ENCODE assay signal across 1 cellular context in the genomic region with DNA sequence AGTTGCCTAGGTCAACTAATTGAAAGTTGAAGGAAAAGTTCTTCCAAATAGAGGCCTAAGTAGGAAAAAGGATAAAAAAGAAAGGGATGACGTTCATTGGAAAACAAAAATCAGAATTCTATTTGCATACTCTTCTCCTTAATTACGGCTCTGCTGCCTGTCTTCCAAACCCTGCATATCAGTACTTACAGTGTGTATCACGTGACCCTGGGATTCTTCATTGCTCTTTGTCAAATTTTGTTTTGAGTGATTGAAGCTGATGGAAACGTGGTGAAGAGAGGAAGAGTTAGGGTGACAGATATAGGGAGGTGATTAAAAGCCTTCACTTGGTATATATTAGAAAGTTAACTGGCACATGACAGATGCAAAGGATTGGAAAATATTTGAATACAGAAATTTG.
TF ChIP-seq lines count a peak whose summit lies in the region.

No MANE protein-coding gene starts in this region.

TF ChIP-seq in K562, 482 proteins besides CTCF, POLR2A, EP300 and RAD21 (continued from another document):
- TF ChIP-seq HMG20A (CRISPR knock-in tag; conservative IDR thresholded peaks at IDR 0.05) (no peak), ARID1B (IDR thresholded peaks at IDR 0.05) (no peak), NEUROD1 (IDR thresholded peaks at IDR 0.05; ENCODE audit: borderline replicate concordance, low read depth, low read length, partially characterized antibody) (no peak), GATAD2A (IDR thresholded peaks at IDR 0.05) (no peak), RAD51 (IDR thresholded peaks at IDR 0.05; ENCODE audit: borderline replicate concordance, low read depth) (peak; percentile 76), NCOA6 (IDR thresholded peaks at IDR 0.05) (no peak), ATF1 (CRISPR knock-in tag; IDR thresholded peaks at IDR 0.05) (no peak), ATF1 (tag; IDR thresholded peaks at IDR 0.05) (no peak), SPI1 (IDR thresholded peaks at IDR 0.05; ENCODE audit: borderline replicate concordance, low read depth, low read length) (no peak), CBX5 (IDR thresholded peaks at IDR 0.05; ENCODE audit: borderline replicate concordance, low read depth) (no peak), NR1H2 (CRISPR knock-in tag; IDR thresholded peaks at IDR 0.05) (no peak), JUNB (CRISPR knock-in tag; conservative IDR thresholded peaks at IDR 0.05) (no peak), DDX20 (tag; IDR thresholded peaks at IDR 0.05; ENCODE audit: low read depth) (no peak), ERF (CRISPR knock-in tag; IDR thresholded peaks at IDR 0.05) (no peak), TOE1 (IDR thresholded peaks at IDR 0.05; ENCODE audit: borderline replicate concordance) (peak; percentile 65), TOE1 (CRISPR knock-in tag; IDR thresholded peaks at IDR 0.05; ENCODE audit: borderline replicate concordance, low read depth) (no peak), CBFA2T2 (conservative IDR thresholded peaks at IDR 0.05) (peak; percentile 36; the same call in 1 of the 2 replicates), SP2 (IDR thresholded peaks at IDR 0.05; ENCODE audit: extremely low read depth, low read depth, low read length, poor library complexity, severe bottlenecking) (no peak), STAT5B (CRISPR knock-in tag; IDR thresholded peaks at IDR 0.05) (no peak), ELF1 (tag; IDR thresholded peaks at IDR 0.05) (no peak), BRD4 (IDR thresholded peaks at IDR 0.05) (no peak)
- TF ChIP-seq, protein P1, sequence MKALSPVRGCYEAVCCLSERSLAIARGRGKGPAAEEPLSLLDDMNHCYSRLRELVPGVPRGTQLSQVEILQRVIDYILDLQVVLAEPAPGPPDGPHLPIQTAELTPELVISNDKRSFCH (CRISPR knock-in tag; IDR thresholded peaks at IDR 0.05): no peak
- TF ChIP-seq, protein P1 (tag; IDR thresholded peaks at IDR 0.05): no peak
- TF ChIP-seq, protein P2, sequence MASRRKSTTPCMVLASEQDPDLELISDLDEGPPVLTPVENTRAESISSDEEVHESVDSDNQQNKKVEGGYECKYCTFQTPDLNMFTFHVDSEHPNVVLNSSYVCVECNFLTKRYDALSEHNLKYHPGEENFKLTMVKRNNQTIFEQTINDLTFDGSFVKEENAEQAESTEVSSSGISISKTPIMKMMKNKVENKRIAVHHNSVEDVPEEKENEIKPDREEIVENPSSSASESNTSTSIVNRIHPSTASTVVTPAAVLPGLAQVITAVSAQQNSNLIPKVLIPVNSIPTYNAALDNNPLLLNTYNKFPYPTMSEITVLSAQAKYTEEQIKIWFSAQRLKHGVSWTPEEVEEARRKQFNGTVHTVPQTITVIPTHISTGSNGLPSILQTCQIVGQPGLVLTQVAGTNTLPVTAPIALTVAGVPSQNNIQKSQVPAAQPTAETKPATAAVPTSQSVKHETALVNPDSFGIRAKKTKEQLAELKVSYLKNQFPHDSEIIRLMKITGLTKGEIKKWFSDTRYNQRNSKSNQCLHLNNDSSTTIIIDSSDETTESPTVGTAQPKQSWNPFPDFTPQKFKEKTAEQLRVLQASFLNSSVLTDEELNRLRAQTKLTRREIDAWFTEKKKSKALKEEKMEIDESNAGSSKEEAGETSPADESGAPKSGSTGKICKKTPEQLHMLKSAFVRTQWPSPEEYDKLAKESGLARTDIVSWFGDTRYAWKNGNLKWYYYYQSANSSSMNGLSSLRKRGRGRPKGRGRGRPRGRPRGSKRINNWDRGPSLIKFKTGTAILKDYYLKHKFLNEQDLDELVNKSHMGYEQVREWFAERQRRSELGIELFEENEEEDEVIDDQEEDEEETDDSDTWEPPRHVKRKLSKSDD (conservative IDR thresholded peaks at IDR 0.05; ENCODE audit: low read length): no peak
- TF ChIP-seq, protein P3, sequence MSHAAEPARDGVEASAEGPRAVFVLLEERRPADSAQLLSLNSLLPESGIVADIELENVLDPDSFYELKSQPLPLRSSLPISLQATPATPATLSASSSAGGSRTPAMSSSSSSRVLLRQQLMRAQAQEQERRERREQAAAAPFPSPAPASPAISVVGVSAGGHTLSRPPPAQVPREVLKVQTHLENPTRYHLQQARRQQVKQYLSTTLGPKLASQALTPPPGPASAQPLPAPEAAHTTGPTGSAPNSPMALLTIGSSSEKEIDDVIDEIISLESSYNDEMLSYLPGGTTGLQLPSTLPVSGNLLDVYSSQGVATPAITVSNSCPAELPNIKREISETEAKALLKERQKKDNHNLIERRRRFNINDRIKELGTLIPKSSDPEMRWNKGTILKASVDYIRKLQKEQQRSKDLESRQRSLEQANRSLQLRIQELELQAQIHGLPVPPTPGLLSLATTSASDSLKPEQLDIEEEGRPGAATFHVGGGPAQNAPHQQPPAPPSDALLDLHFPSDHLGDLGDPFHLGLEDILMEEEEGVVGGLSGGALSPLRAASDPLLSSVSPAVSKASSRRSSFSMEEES (CRISPR knock-in tag; IDR thresholded peaks at IDR 0.05): peak; percentile 89
- TF ChIP-seq, protein P4, sequence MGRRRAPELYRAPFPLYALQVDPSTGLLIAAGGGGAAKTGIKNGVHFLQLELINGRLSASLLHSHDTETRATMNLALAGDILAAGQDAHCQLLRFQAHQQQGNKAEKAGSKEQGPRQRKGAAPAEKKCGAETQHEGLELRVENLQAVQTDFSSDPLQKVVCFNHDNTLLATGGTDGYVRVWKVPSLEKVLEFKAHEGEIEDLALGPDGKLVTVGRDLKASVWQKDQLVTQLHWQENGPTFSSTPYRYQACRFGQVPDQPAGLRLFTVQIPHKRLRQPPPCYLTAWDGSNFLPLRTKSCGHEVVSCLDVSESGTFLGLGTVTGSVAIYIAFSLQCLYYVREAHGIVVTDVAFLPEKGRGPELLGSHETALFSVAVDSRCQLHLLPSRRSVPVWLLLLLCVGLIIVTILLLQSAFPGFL (CRISPR knock-in tag; IDR thresholded peaks at IDR 0.05): no peak
- TF ChIP-seq, protein P5, sequence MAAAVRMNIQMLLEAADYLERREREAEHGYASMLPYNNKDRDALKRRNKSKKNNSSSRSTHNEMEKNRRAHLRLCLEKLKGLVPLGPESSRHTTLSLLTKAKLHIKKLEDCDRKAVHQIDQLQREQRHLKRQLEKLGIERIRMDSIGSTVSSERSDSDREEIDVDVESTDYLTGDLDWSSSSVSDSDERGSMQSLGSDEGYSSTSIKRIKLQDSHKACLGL (CRISPR knock-in tag; IDR thresholded peaks at IDR 0.05; ENCODE audit: borderline replicate concordance, poor library complexity, severe bottlenecking): no peak
- TF ChIP-seq, protein P6, sequence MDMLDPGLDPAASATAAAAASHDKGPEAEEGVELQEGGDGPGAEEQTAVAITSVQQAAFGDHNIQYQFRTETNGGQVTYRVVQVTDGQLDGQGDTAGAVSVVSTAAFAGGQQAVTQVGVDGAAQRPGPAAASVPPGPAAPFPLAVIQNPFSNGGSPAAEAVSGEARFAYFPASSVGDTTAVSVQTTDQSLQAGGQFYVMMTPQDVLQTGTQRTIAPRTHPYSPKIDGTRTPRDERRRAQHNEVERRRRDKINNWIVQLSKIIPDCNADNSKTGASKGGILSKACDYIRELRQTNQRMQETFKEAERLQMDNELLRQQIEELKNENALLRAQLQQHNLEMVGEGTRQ (CRISPR knock-in tag; IDR thresholded peaks at IDR 0.05): peak; percentile 45
- TF ChIP-seq, protein P7, sequence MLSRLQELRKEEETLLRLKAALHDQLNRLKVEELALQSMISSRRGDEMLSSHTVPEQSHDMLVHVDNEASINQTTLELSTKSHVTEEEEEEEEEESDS (CRISPR knock-in tag; IDR thresholded peaks at IDR 0.05): no peak
TF ChIP-seq in K562: peak in this region for 5.
